Comparison of ENCODE assay signal across 8 cellular contexts in the genomic region with DNA sequence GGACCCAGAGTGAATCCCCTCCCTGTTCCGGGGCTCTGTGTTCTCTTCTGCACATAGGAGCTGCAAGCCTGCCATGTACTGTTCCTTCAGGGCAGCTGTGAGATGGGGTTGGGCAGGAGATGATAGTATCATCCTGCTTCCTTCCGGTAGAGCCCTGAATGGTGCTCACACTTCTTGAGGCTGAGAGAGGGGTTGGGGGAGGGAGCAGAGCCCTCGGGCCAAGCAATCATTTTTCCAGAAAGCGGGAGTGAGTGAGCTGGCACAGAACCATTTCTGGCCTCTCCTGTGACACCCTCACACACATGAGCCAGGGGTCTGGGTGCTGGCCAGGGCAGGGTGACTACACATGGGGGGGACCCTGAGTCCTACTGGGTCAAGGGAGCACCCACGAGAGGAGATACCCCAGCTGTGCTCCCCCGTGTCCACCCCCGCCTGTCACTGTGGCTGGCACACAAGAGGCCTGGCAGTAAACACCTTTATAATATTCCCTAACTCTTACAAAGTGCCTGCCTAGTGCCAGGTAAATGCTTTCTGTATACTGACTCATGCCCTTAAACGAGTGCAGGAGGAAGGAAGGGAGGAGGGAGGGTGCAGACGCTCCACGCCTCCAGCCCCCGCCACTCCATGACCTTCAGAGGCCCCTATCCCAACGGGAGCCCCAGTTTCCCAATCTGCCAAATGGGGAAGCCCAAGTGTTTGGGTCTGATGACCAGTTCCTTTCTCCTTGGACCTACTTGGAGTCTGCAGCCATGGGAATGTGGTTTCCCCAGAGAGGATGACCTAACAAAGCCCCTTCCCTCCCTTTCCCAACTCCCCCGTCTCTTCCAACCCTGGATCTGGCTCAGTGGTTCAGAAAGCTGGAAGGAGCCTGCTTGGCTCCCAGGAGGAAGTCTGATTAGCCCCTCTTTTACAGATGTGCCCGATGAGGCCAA. TPM values are rescaled to one million over a fixed set of nuclear protein-coding genes. Genes with fewer than 3 reads are reported as not detected.
DNase-seq lines count a peak whose midpoint lies in the region; ATAC-seq, FAIRE-seq and TF ChIP-seq lines count a peak whose summit lies in the region.

No MANE protein-coding gene starts in this region.

- H3K4me1 Mint-ChIP-seq in activated T-helper 1 cell treated with anti-CD3 and anti-CD28 coated beads, Interleukin-12 subunit alpha, Interleukin-12 subunit beta, Interleukin-2, Interleukin-4 antibody, amounts not matched to agents 30 ng/mL and 10 ng/mL and 1 ng/mL, durations not matched to agents 14 hours and 24 hours and 36 hours (ENCODE audit: low read depth), result peaks cover 81% of the 10 kb centered on the region

- no peak for FAIRE-seq in D721Med (lab: Jason Lieb, UNC)

- TF ChIP-seq CTCF in D721Med (IDR thresholded peaks at IDR 0.05; ENCODE audit: insufficient read depth, missing control alignments), result no peak

- peak; percentile 62 to 64 for ATAC-seq in left cardiac atrium

- 3% methylated on average over 14 of the region's 14 CpGs for WGBS in thymus

- no peaks in the 10 kb centered on the region for H3K27me3 ChIP-seq in thymus (ENCODE audit: control insufficient read depth, insufficient read depth)

- H3K4me1 ChIP-seq in thymus (ENCODE audit: control insufficient read depth, insufficient read depth, low read length), result peaks cover 84% of the 10 kb centered on the region

- H3K36me3 Mint-ChIP-seq in activated T-helper 1 cell treated with anti-CD3 and anti-CD28 coated beads, Interleukin-12 subunit alpha, Interleukin-12 subunit beta, Interleukin-2, Interleukin-4 antibody, amounts not matched to agents 30 ng/mL and 10 ng/mL and 1 ng/mL, durations not matched to agents 14 hours and 24 hours and 36 hours (ENCODE audit: low read depth), result peaks cover 65% of the 10 kb centered on the region

- peaks cover 58% of the 10 kb centered on the region for H3K36me3 ChIP-seq in thymus (ENCODE audit: control insufficient read depth, insufficient read depth)

- peak overlapping the region; percentile 92 for H3K27ac Mint-ChIP-seq in activated T-helper 1 cell treated with anti-CD3 and anti-CD28 coated beads, Interleukin-12 subunit alpha, Interleukin-12 subunit beta, Interleukin-2, Interleukin-4 antibody, amounts not matched to agents 30 ng/mL and 10 ng/mL and 1 ng/mL, durations not matched to agents 14 hours and 24 hours and 36 hours

- H3K4me3 Mint-ChIP-seq in activated T-helper 1 cell treated with anti-CD3 and anti-CD28 coated beads, Interleukin-12 subunit alpha, Interleukin-12 subunit beta, Interleukin-2, Interleukin-4 antibody, amounts not matched to agents 30 ng/mL and 10 ng/mL and 1 ng/mL, durations not matched to agents 14 hours and 24 hours and 36 hours, result peak overlapping the region; percentile 77

- no peaks in the 10 kb centered on the region for H3K9me3 ChIP-seq in thymus (ENCODE audit: control insufficient read depth)

- H3K9me3 Mint-ChIP-seq in activated T-helper 1 cell treated with anti-CD3 and anti-CD28 coated beads, Interleukin-12 subunit alpha, Interleukin-12 subunit beta, Interleukin-2, Interleukin-4 antibody, amounts not matched to agents 30 ng/mL and 10 ng/mL and 1 ng/mL, durations not matched to agents 14 hours and 24 hours and 36 hours, result no peaks in the 10 kb centered on the region

- no peaks in the 10 kb centered on the region for H3K27me3 Mint-ChIP-seq in activated T-helper 1 cell treated with anti-CD3 and anti-CD28 coated beads, Interleukin-12 subunit alpha, Interleukin-12 subunit beta, Interleukin-2, Interleukin-4 antibody, amounts not matched to agents 30 ng/mL and 10 ng/mL and 1 ng/mL, durations not matched to agents 14 hours and 24 hours and 36 hours (ENCODE audit: insufficient read depth)

- intact Hi-C loops in activated T-helper 1 cell treated with anti-CD3 and anti-CD28 coated beads, Interleukin-12 subunit alpha, Interleukin-12 subunit beta, Interleukin-2, Interleukin-4 antibody, amounts not matched to agents 30 ng/mL and 10 ng/mL and 1 ng/mL, durations not matched to agents 14 hours and 24 hours and 36 hours (cut with micrococcal nuclease), result loop anchor here (1.0 kb wide), 1 partner anchor 9 kb away; no protein-coding TSS in a partner anchor
- intact Hi-C loops in left cardiac atrium (cut with DNase I), result no loop called here

- DNase-seq in GM19238 (ENCODE audit: insufficient read length, low spot score) (peak; percentile 43), KG1 (lab: John Stamatoyannopoulos, UW) (peak; percentile 69), left cardiac atrium (peak; percentile 36), COLO668 (lab: John Stamatoyannopoulos, UW; ENCODE audit: unreplicated experiment) (no peak), OCI-M2 (lab: John Stamatoyannopoulos, UW; ENCODE audit: unreplicated experiment) (no peak), D721Med (ENCODE audit: insufficient read length, low spot score) (no peak)
- peak; percentile 47 for DNase-seq in activated T-helper 1 cell treated with anti-CD3 and anti-CD28 coated beads, Interleukin-12 subunit alpha, Interleukin-12 subunit beta, Interleukin-2, Interleukin-4 antibody, amounts not matched to agents 30 ng/mL and 10 ng/mL and 1 ng/mL, durations not matched to agents 14 hours and 24 hours and 36 hours (ENCODE audit: low spot score)

- H3K4me3 ChIP-seq in thymus (ENCODE audit: low read length), result peak overlapping the region; percentile 40

- H3K27ac ChIP-seq in thymus (ENCODE audit: low read depth), result peak overlapping the region; percentile 89

RNA-seq across cellular contexts. Expression of a gene that starts 15.5 kb away (rescaled TPM):
- total RNA-seq in activated T-helper 1 cell treated with anti-CD3 and anti-CD28 coated beads, Interleukin-12 subunit alpha, Interleukin-12 subunit beta, Interleukin-2, Interleukin-4 antibody, amounts not matched to agents 30 ng/mL and 10 ng/mL and 1 ng/mL, durations not matched to agents 14 hours and 24 hours and 36 hours, result 178 and 182 TPM in 2 replicates
- total RNA-seq in left cardiac atrium, result 10 to 100 TPM in 1 of 2 donors, 1 to 10 TPM in 1; 9.1 to 13.0 TPM
- 162 TPM for polyA plus RNA-seq in thymus

RNA-seq across cellular contexts. Expression of a gene that starts 42.6 kb away (rescaled TPM):
- total RNA-seq in activated T-helper 1 cell treated with anti-CD3 and anti-CD28 coated beads, Interleukin-12 subunit alpha, Interleukin-12 subunit beta, Interleukin-2, Interleukin-4 antibody, amounts not matched to agents 30 ng/mL and 10 ng/mL and 1 ng/mL, durations not matched to agents 14 hours and 24 hours and 36 hours, result not detected in 2 replicates
- total RNA-seq in left cardiac atrium, result 1 to 10 TPM in 1 of 2 donors, not detected in 1; 1.6 TPM
- polyA plus RNA-seq in thymus, result 1.1 TPM

RNA-seq across cellular contexts. Expression of a gene that starts 49.4 kb away (rescaled TPM):
- total RNA-seq in activated T-helper 1 cell treated with anti-CD3 and anti-CD28 coated beads, Interleukin-12 subunit alpha, Interleukin-12 subunit beta, Interleukin-2, Interleukin-4 antibody, amounts not matched to agents 30 ng/mL and 10 ng/mL and 1 ng/mL, durations not matched to agents 14 hours and 24 hours and 36 hours, result not detected in 2 replicates
- total RNA-seq in left cardiac atrium, result 1 to 10 TPM in 1 of 2 donors, under 1 TPM in 1; 0.71 to 4.8 TPM
- polyA plus RNA-seq in thymus, result 3.4 TPM

Comparison
In these comparisons a context has a peak if more than half of its experiments do, and no peak if none do; other contexts are left out.
1. DNase-seq: peak in GM19238 (single experiment), KG1 (single experiment), activated T-helper 1 cell treated with anti-CD3 and anti-CD28 coated beads, Interleukin-12 subunit alpha, Interleukin-12 subunit beta, Interleukin-2, Interleukin-4 antibody, amounts not matched to agents 30 ng/mL and 10 ng/mL and 1 ng/mL, durations not matched to agents 14 hours and 24 hours and 36 hours (single experiment) and left cardiac atrium (single experiment); none in COLO668 (single experiment), OCI-M2 (single experiment) and D721Med (single experiment).
2. RNA of a gene that starts 15.5 kb away (total RNA-seq): 178 to 182 TPM in activated T-helper 1 cell treated with anti-CD3 and anti-CD28 coated beads, Interleukin-12 subunit alpha, Interleukin-12 subunit beta, Interleukin-2, Interleukin-4 antibody, amounts not matched to agents 30 ng/mL and 10 ng/mL and 1 ng/mL, durations not matched to agents 14 hours and 24 hours and 36 hours; 9.1 to 13.0 TPM in left cardiac atrium; every median in the first group is over 10 times any median in the second.